In the genomic region with DNA sequence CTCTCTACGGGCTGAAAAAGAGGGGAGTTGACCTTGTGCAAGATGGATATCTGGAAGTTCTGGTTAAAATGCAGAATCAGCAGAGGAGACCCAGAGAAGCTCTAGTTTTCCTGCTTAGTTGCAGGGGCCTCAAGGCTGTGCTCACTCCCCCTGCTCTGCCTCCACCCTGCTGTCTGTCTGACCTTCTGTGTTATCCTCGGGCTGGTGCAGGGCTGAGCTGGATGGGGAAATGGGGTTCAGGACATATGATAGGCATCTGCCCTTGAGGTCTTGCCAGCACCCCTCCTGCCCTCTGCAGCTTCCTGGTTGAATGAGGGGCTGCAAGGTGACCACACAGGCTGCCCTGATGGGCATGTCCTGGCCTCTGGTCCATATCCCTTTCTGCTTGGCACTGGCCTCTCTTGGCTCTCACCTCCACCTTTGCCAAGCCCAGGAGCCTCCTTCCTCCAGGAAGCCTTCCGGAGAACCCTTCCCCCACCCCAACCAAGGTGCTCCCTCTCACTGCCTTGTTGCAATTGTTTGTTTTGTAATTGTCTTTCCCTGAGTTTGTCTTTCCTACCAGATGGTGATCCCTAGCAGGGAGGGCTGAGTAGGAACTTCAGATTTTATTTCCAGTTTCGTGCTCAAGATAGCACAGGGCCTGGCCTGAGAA, we compare ENCODE assay signal across 8 cellular contexts. TPM values are rescaled to one million over a fixed set of nuclear protein-coding genes. Genes with fewer than 3 reads are reported as not detected.
A peak's percentile ranks its signal among the peaks of the same experiment; 100 is the strongest.
DNase-seq lines count a peak whose midpoint lies in the region; ATAC-seq and TF ChIP-seq lines count a peak whose summit lies in the region.

No MANE protein-coding gene starts in this region.

- no peaks in the 10 kb centered on the region for H3K79me2 ChIP-seq in neural progenitor cell (ENCODE audit: low read depth)

- no peak overlapping the region for H3K4me2 ChIP-seq in neural progenitor cell

- no peak overlapping the region for H2AFZ ChIP-seq in neural progenitor cell (replicated peaks)

- no peaks in the 10 kb centered on the region for H4K20me1 ChIP-seq in neural progenitor cell (ENCODE audit: low read depth)

- H3K4me1 Mint-ChIP-seq in CD4-positive, CD25-positive, alpha-beta regulatory T cell, result peaks cover 21 to 66% (median 37%) of the 10 kb centered on the region in 4 donors
- peaks cover 15% of the 10 kb centered on the region for H3K4me1 Mint-ChIP-seq in neural progenitor cell

- no peaks in the 10 kb centered on the region for H3K36me3 ChIP-seq in CD4-positive, CD25-positive, alpha-beta regulatory T cell (ENCODE audit: control insufficient read depth, insufficient read depth, low read length)
- H3K36me3 ChIP-seq in NT2/D1 (ENCODE audit: insufficient read depth, insufficient read length, low read length) (no peaks in the 10 kb centered on the region), endocrine pancreas (ENCODE audit: control insufficient read depth, insufficient read depth, low read length) (no peaks in the 10 kb centered on the region), neural progenitor cell (no peaks in the 10 kb centered on the region)

- H3K9ac ChIP-seq in NT2/D1 (ENCODE audit: insufficient read length, low read depth) (peak overlapping the region; percentile 22), endocrine pancreas (ENCODE audit: control insufficient read depth, insufficient read depth, low read length) (peak overlapping the region; percentile 79), neural progenitor cell (no peak overlapping the region)

- H3K27ac ChIP-seq in CD4-positive, CD25-positive, alpha-beta regulatory T cell (ENCODE audit: insufficient read depth, low read length, poor library complexity, severe bottlenecking), result peak overlapping the region; percentile 73
- no peak overlapping the region for H3K27ac ChIP-seq in neural progenitor cell

- H3K4me3 Mint-ChIP-seq in CD4-positive, CD25-positive, alpha-beta regulatory T cell, result peak overlapping the region; percentile 92 to 98 (median 94)
- H3K4me3 Mint-ChIP-seq in neural progenitor cell, result peak overlapping the region; percentile 86

- H3F3A ChIP-seq in neural progenitor cell (ENCODE audit: low read depth), result peaks cover 8% of the 10 kb centered on the region

- H3K4me3 ChIP-seq in CD4-positive, CD25-positive, alpha-beta regulatory T cell (ENCODE audit: low read depth, low read length), result peak overlapping the region; percentile 88
- H3K4me3 ChIP-seq in NT2/D1 (ENCODE audit: insufficient read length, low read depth) (peak overlapping the region; percentile 48), endocrine pancreas (ENCODE audit: control insufficient read depth, insufficient read depth, low read length) (peak overlapping the region; percentile 60), neural progenitor cell (no peak overlapping the region)

- H3K36me3 Mint-ChIP-seq in CD4-positive, CD25-positive, alpha-beta regulatory T cell, result peaks cover 3% of the 10 kb centered on the region
- H3K36me3 Mint-ChIP-seq in neural progenitor cell, result no peaks in the 10 kb centered on the region

- DNase-seq in CD4-positive, CD25-positive, alpha-beta regulatory T cell, result no peak
- DNase-seq in NT2/D1 (ENCODE audit: low read depth, low spot score) (no peak), neural progenitor cell (ENCODE audit: low spot score) (no peak), midbrain (lab: John Stamatoyannopoulos, UW) (no peak), NCI-H2227 treated with DMSO at 0.1 percent for 48 hours (lab: John Stamatoyannopoulos, UW) (no peak), NCI-H748 (lab: John Stamatoyannopoulos, UW; ENCODE audit: unreplicated experiment) (no peak), DMS153 treated with DMSO at 0.1 percent for 48 hours (lab: John Stamatoyannopoulos, UW; ENCODE audit: unreplicated experiment) (no peak)

- no peaks in the 10 kb centered on the region for H3K9me3 ChIP-seq in CD4-positive, CD25-positive, alpha-beta regulatory T cell (ENCODE audit: control insufficient read depth in 2 of 2, low read length in 2 of 2)
- H3K9me3 ChIP-seq in NT2/D1 (ENCODE audit: insufficient read depth, low read length) (no peaks in the 10 kb centered on the region), endocrine pancreas (ENCODE audit: control insufficient read depth, low read length) (no peaks in the 10 kb centered on the region), neural progenitor cell (ENCODE audit: low read depth) (no peaks in the 10 kb centered on the region)

- no peak for TF ChIP-seq CTCF in neural progenitor cell (IDR thresholded peaks at IDR 0.05)

- H3K27ac Mint-ChIP-seq in CD4-positive, CD25-positive, alpha-beta regulatory T cell, result peak overlapping the region; percentile 85 to 92 (median 92)
- H3K27ac Mint-ChIP-seq in neural progenitor cell, result no peak overlapping the region

- H3K9me3 Mint-ChIP-seq in CD4-positive, CD25-positive, alpha-beta regulatory T cell, result no peaks in the 10 kb centered on the region
- H3K9me3 Mint-ChIP-seq in neural progenitor cell, result no peaks in the 10 kb centered on the region

- no peaks in the 10 kb centered on the region for H3K27me3 ChIP-seq in CD4-positive, CD25-positive, alpha-beta regulatory T cell (ENCODE audit: control insufficient read depth, insufficient read depth, low read length)
- H3K27me3 ChIP-seq in NT2/D1 (ENCODE audit: insufficient read depth, insufficient read length), result peaks cover 6% of the 10 kb centered on the region
- no peaks in the 10 kb centered on the region for H3K27me3 ChIP-seq in endocrine pancreas (ENCODE audit: control insufficient read depth, insufficient read depth, low read length)
- H3K27me3 ChIP-seq in neural progenitor cell, result peaks cover 31% of the 10 kb centered on the region

- H3K27me3 Mint-ChIP-seq in CD4-positive, CD25-positive, alpha-beta regulatory T cell, result no peaks in the 10 kb centered on the region
- H3K27me3 Mint-ChIP-seq in neural progenitor cell (ENCODE audit: insufficient read depth, low read depth), result peaks cover 6% of the 10 kb centered on the region

- no peak for ATAC-seq in CD4-positive, CD25-positive, alpha-beta regulatory T cell (ENCODE audit: low read depth in 2 of 2)

- H3K4me1 ChIP-seq in CD4-positive, CD25-positive, alpha-beta regulatory T cell (ENCODE audit: control insufficient read depth, insufficient read depth, low read length, poor library complexity, severe bottlenecking), result peaks cover 40% of the 10 kb centered on the region
- H3K4me1 ChIP-seq in NT2/D1 (ENCODE audit: insufficient read depth, insufficient read length), result peaks cover 7% of the 10 kb centered on the region
- H3K4me1 ChIP-seq in endocrine pancreas (ENCODE audit: control insufficient read depth, insufficient read depth, low read length), result no peaks in the 10 kb centered on the region
- no peaks in the 10 kb centered on the region for H3K4me1 ChIP-seq in neural progenitor cell

RNA-seq across cellular contexts. Expression of a gene that starts 1.3 kb away (rescaled TPM):
- 10.7 TPM for total RNA-seq in CD4-positive, CD25-positive, alpha-beta regulatory T cell
- polyA plus RNA-seq in CD4-positive, CD25-positive, alpha-beta regulatory T cell, result 10 to 100 TPM in 1 of 4 donors, 1 to 10 TPM in 3; 6.5 to 10.1 (median 8.0) TPM
- total RNA-seq in neural progenitor cell (ENCODE audit: low replicate concordance), result 0.65 and 0.77 TPM in 2 replicates

RNA-seq across cellular contexts. Expression of a gene that starts 24.8 kb away (rescaled TPM):
- 111 TPM for total RNA-seq in CD4-positive, CD25-positive, alpha-beta regulatory T cell
- 100 to 1,000 TPM; 313 to 357 (median 335) TPM for polyA plus RNA-seq in CD4-positive, CD25-positive, alpha-beta regulatory T cell
- total RNA-seq in neural progenitor cell (ENCODE audit: low replicate concordance), result 157 and 253 TPM in 2 replicates

RNA-seq across cellular contexts. Expression of a gene that starts 45.2 kb away (rescaled TPM):
- not detected for total RNA-seq in CD4-positive, CD25-positive, alpha-beta regulatory T cell
- not detected for polyA plus RNA-seq in CD4-positive, CD25-positive, alpha-beta regulatory T cell
- total RNA-seq in neural progenitor cell (ENCODE audit: low replicate concordance), result not detected in 2 replicates
